Comparison of ENCODE assay signal across 7 cellular contexts in genomic region chr12:13380297-13380696, GRCh38.
"Had no signal": no experiment of that assay in that cellular context is flagged by ENCODE, and none has a peak within 500 bp of the region (broad histone marks: within the 10 kb centered on the region; RNA-seq: fewer than 3 reads in every experiment).

No MANE protein-coding gene starts in this region.

- ATAC-seq: GM23338, HepG2 had no signal

- H3K27ac ChIP-seq: HL-60 had no signal

- DNase-seq: HCEC 1CT, HFFc6 had no signal

- H3K9me3 Mint-ChIP-seq: HFFc6 had no signal

- H3K4me3 ChIP-seq: GM23338 had no signal

- H3K27ac Mint-ChIP-seq: GM23338, H9, HFFc6, IgD-negative memory B cell had no signal

- H3K4me3 Mint-ChIP-seq: GM23338, H9, HFFc6 had no signal

- H3K4me1 Mint-ChIP-seq: IgD-negative memory B cell had no signal
